In the genomic region with DNA sequence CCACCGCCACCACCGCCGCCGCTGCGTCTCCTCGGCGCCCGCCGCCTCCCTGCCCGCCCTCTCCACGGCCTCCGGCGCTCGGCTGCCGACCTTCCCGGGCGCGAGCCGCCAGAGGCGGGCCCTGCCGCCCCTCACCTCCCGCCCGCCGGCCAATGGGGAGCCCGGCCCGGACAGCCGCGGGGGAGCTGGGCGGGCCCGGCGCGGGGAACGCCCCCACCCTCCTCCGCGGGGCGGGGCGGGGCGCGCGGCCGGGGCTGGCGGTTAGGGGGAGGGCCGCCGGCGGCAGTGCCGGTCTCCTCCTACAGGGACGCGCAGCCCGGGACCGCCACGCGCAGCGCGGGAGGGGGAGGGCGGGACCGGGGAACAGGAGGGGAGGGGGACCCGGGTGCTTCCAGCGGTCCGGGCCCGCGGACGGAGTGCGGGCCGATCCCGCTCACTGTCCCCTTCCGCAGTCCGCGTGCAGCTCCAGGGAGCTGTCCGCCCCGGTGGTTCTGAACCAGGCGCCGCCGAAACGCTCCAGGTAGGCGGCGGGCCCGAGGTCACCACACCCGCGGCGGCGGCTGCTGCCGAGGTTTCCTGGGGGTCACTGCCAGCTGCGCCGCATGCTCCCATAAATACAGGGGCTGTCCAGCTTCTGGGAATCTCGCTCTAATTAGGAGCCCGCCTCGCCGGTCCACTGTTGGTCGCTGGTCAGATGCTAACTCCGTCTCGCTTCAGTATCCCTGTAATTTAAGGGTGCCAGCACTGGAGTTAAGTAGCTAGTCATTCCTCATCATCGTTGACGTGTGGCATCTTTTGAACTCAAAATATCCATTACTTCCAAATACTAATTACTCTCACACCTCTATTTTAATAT, we compare ENCODE assay signal across 1 cellular context.
TF ChIP-seq lines count a peak whose summit lies in the region.

A gene with protein sequence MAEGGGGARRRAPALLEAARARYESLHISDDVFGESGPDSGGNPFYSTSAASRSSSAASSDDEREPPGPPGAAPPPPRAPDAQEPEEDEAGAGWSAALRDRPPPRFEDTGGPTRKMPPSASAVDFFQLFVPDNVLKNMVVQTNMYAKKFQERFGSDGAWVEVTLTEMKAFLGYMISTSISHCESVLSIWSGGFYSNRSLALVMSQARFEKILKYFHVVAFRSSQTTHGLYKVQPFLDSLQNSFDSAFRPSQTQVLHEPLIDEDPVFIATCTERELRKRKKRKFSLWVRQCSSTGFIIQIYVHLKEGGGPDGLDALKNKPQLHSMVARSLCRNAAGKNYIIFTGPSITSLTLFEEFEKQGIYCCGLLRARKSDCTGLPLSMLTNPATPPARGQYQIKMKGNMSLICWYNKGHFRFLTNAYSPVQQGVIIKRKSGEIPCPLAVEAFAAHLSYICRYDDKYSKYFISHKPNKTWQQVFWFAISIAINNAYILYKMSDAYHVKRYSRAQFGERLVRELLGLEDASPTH (minus strand): TSS at position 87 of the 856 bp plus-strand sequence. CDS start 404 bp downstream, outside the sequence.

TF ChIP-seq in GM23338, 12 proteins besides CTCF, POLR2A, EP300 and RAD21:
- TF ChIP-seq ZNF114 (CRISPR knock-in tag; IDR thresholded peaks at IDR 0.05), result no peak
- peak; percentile 57 for TF ChIP-seq POLR2AphosphoS5 (IDR thresholded peaks at IDR 0.05; ENCODE audit: low read depth)
- no peak for TF ChIP-seq CREB1 (CRISPR knock-in tag; IDR thresholded peaks at IDR 0.05; ENCODE audit: low read depth)
- TF ChIP-seq, protein P1, sequence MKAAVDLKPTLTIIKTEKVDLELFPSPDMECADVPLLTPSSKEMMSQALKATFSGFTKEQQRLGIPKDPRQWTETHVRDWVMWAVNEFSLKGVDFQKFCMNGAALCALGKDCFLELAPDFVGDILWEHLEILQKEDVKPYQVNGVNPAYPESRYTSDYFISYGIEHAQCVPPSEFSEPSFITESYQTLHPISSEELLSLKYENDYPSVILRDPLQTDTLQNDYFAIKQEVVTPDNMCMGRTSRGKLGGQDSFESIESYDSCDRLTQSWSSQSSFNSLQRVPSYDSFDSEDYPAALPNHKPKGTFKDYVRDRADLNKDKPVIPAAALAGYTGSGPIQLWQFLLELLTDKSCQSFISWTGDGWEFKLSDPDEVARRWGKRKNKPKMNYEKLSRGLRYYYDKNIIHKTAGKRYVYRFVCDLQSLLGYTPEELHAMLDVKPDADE (IDR thresholded peaks at IDR 0.05), result no peak
- TF ChIP-seq, protein P2, sequence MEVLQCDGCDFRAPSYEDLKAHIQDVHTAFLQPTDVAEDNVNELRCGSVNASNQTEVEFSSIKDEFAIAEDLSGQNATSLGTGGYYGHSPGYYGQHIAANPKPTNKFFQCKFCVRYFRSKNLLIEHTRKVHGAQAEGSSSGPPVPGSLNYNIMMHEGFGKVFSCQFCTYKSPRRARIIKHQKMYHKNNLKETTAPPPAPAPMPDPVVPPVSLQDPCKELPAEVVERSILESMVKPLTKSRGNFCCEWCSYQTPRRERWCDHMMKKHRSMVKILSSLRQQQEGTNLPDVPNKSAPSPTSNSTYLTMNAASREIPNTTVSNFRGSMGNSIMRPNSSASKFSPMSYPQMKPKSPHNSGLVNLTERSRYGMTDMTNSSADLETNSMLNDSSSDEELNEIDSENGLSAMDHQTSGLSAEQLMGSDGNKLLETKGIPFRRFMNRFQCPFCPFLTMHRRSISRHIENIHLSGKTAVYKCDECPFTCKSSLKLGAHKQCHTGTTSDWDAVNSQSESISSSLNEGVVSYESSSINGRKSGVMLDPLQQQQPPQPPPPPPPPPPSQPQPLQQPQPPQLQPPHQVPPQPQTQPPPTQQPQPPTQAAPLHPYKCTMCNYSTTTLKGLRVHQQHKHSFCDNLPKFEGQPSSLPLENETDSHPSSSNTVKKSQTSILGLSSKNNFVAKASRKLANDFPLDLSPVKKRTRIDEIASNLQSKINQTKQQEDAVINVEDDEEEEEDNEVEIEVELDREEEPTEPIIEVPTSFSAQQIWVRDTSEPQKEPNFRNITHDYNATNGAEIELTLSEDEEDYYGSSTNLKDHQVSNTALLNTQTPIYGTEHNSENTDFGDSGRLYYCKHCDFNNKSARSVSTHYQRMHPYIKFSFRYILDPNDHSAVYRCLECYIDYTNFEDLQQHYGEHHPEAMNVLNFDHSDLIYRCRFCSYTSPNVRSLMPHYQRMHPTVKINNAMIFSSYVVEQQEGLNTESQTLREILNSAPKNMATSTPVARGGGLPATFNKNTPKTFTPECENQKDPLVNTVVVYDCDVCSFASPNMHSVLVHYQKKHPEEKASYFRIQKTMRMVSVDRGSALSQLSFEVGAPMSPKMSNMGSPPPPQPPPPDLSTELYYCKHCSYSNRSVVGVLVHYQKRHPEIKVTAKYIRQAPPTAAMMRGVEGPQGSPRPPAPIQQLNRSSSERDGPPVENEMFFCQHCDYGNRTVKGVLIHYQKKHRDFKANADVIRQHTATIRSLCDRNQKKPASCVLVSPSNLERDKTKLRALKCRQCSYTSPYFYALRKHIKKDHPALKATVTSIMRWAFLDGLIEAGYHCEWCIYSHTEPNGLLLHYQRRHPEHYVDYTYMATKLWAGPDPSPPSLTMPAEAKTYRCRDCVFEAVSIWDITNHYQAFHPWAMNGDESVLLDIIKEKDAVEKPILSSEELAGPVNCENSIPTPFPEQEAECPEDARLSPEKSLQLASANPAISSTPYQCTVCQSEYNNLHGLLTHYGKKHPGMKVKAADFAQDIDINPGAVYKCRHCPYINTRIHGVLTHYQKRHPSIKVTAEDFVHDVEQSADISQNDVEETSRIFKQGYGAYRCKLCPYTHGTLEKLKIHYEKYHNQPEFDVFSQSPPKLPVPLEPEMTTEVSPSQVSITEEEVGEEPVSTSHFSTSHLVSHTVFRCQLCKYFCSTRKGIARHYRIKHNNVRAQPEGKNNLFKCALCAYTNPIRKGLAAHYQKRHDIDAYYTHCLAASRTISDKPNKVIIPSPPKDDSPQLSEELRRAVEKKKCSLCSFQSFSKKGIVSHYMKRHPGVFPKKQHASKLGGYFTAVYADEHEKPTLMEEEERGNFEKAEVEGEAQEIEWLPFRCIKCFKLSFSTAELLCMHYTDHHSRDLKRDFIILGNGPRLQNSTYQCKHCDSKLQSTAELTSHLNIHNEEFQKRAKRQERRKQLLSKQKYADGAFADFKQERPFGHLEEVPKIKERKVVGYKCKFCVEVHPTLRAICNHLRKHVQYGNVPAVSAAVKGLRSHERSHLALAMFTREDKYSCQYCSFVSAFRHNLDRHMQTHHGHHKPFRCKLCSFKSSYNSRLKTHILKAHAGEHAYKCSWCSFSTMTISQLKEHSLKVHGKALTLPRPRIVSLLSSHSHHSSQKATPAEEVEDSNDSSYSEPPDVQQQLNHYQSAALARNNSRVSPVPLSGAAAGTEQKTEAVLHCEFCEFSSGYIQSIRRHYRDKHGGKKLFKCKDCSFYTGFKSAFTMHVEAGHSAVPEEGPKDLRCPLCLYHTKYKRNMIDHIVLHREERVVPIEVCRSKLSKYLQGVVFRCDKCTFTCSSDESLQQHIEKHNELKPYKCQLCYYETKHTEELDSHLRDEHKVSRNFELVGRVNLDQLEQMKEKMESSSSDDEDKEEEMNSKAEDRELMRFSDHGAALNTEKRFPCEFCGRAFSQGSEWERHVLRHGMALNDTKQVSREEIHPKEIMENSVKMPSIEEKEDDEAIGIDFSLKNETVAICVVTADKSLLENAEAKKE (CRISPR knock-in tag; IDR thresholded peaks at IDR 0.05), result no peak
- no peak for TF ChIP-seq JUNB (IDR thresholded peaks at IDR 0.05; ENCODE audit: unreplicated experiment)
- no peak for TF ChIP-seq NANOG (IDR thresholded peaks at IDR 0.05; ENCODE audit: borderline replicate concordance)
- no peak for TF ChIP-seq EZH2phosphoT487 (IDR thresholded peaks at IDR 0.05; ENCODE audit: unreplicated experiment)
- TF ChIP-seq, protein P3, sequence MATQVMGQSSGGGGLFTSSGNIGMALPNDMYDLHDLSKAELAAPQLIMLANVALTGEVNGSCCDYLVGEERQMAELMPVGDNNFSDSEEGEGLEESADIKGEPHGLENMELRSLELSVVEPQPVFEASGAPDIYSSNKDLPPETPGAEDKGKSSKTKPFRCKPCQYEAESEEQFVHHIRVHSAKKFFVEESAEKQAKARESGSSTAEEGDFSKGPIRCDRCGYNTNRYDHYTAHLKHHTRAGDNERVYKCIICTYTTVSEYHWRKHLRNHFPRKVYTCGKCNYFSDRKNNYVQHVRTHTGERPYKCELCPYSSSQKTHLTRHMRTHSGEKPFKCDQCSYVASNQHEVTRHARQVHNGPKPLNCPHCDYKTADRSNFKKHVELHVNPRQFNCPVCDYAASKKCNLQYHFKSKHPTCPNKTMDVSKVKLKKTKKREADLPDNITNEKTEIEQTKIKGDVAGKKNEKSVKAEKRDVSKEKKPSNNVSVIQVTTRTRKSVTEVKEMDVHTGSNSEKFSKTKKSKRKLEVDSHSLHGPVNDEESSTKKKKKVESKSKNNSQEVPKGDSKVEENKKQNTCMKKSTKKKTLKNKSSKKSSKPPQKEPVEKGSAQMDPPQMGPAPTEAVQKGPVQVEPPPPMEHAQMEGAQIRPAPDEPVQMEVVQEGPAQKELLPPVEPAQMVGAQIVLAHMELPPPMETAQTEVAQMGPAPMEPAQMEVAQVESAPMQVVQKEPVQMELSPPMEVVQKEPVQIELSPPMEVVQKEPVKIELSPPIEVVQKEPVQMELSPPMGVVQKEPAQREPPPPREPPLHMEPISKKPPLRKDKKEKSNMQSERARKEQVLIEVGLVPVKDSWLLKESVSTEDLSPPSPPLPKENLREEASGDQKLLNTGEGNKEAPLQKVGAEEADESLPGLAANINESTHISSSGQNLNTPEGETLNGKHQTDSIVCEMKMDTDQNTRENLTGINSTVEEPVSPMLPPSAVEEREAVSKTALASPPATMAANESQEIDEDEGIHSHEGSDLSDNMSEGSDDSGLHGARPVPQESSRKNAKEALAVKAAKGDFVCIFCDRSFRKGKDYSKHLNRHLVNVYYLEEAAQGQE (IDR thresholded peaks at IDR 0.05; ENCODE audit: unreplicated experiment), result peak; percentile 95
- no peak for TF ChIP-seq EZH2 (IDR thresholded peaks at IDR 0.05; ENCODE audit: low read depth, unreplicated experiment)
- TF ChIP-seq ZNF331 (CRISPR knock-in tag; IDR thresholded peaks at IDR 0.05; ENCODE audit: low read depth), result no peak
